Comparison of ENCODE assay signal across 8 cellular contexts in genomic region chr10:79072041-79072441, GRCh38. TPM values are rescaled to one million over a fixed set of nuclear protein-coding genes. Genes with fewer than 3 reads are reported as not detected.
DNase-seq lines count a peak whose midpoint lies in the region; ATAC-seq, FAIRE-seq and TF ChIP-seq lines count a peak whose summit lies in the region.

No MANE protein-coding gene starts in this region.

- H4K8ac ChIP-seq in H1 (ENCODE audit: extremely low read depth, insufficient read depth, low read length) = no peak overlapping the region

- FAIRE-seq in H1 (lab: Jason Lieb, UNC) = no peak

- POLR2A ChIA-PET in H1 (lab: Charles Lee; ENCODE audit: partially characterized antibody) = interaction anchor here (1.2 to 1.6 kb wide), 2 partner anchors 26 to 110 kb away, joined by 3 read pairs; no protein-coding TSS in a partner anchor

- H2BK120ac ChIP-seq in H1 (replicated peaks; ENCODE audit: low read depth, low read length) = no peak overlapping the region

- H3K23ac ChIP-seq in H1 (ENCODE audit: insufficient read length) = no peak overlapping the region

- peaks cover 25 to 36% of the 10 kb centered on the region in 2 experiments for H4K20me1 ChIP-seq in H1 (replicated peaks in 1 of 2; ENCODE audit: control insufficient read depth in 1 of 2, insufficient read depth in 2 of 2, low read length in 2 of 2)

- no peak overlapping the region for H4K5ac ChIP-seq in H1 (ENCODE audit: insufficient read length, low read depth, low read length)

- H3K23me2 ChIP-seq in H1 (ENCODE audit: low read depth, low read length) = peaks cover 29% of the 10 kb centered on the region

- peak overlapping the region; percentile 99 for H3K27ac ChIP-seq in left ventricle myocardium inferior (replicated peaks)
- H3K27ac ChIP-seq in H1 (ENCODE audit: low read depth, low read length) = no peak overlapping the region

- H3K4me1 ChIP-seq in left ventricle myocardium inferior (peaks cover 89% of the 10 kb centered on the region), H1 (replicated peaks in 1 of 4; ENCODE audit: control insufficient read depth in 3 of 4, insufficient read depth in 4 of 4, low read length in 3 of 4) (peaks cover 10 to 40% (median 23%) of the 10 kb centered on the region in 4 experiments)

- peak overlapping the region; percentile 90 to 94 for H3K4me2 ChIP-seq in H1 (ENCODE audit: insufficient read depth in 1 of 2, low read depth in 2 of 2, low read length in 2 of 2)

- peak overlapping the region; percentile 85 for H3K4me3 Mint-ChIP-seq in natural killer cell

- 30% methylated on average over 8 of the region's 8 CpGs; no CpG with 5 or more reads in 1 of the 2 experiments for WGBS in H1 (ENCODE audit: extremely low coverage in 1 of 2, insufficient coverage in 1 of 2, insufficient read length in 1 of 2, insufficient replicate concordance in 2 of 2, low coverage in 1 of 2, low lambda C conversion rate in 2 of 2, missing lambda C conversion rate in 1 of 2), 2 experiments

- H3K9me3 ChIP-seq in left ventricle myocardium inferior (replicated peaks) (no peaks in the 10 kb centered on the region), H1 (ENCODE audit: insufficient read depth in 2 of 2, low read depth in 1 of 2, low read length in 1 of 2) (no peaks in the 10 kb centered on the region)

- peaks cover 24 to 76% of the 10 kb centered on the region in 2 experiments for H3K79me2 ChIP-seq in H1 (ENCODE audit: control insufficient read depth in 1 of 2, insufficient read depth in 2 of 2, low read length in 2 of 2)

- DNase-seq in left ventricle myocardium inferior (no peak), left ventricle myocardium superior (no peak), H1 (ENCODE audit: low read depth in 1 of 2, low spot score in 2 of 2) (no peak), natural killer cell (no peak), RKO (ENCODE audit: low spot score) (no peak), SIG-M5 (lab: John Stamatoyannopoulos, UW) (no peak)

- H3K4me1 Mint-ChIP-seq in natural killer cell = peaks cover 19 to 73% of the 10 kb centered on the region in 2 donors

- no peak overlapping the region for H2BK5ac ChIP-seq in H1 (ENCODE audit: low read depth, low read length)

- TF ChIP-seq RAD21 in H1 (IDR thresholded peaks at IDR 0.05 in 1 of 2, conservative IDR thresholded peaks at IDR 0.05 in 1 of 2; ENCODE audit: low read depth in 2 of 2, low read length in 2 of 2) = no peak

- H2AFZ ChIP-seq in H1 (ENCODE audit: low read length) = no peak overlapping the region

- no peak overlapping the region for H3K27ac Mint-ChIP-seq in natural killer cell

- no peaks in the 10 kb centered on the region for H3K9me3 Mint-ChIP-seq in natural killer cell

- peak overlapping the region; percentile 88 for H2BK15ac ChIP-seq in H1 (ENCODE audit: low read length)

- no peaks in the 10 kb centered on the region for H3K27me3 Mint-ChIP-seq in natural killer cell (ENCODE audit: low read depth in 2 of 2)

- peak overlapping the region; percentile 94; the same call in 1 of the 2 replicates for H2BK12ac ChIP-seq in H1 (ENCODE audit: low read depth, low read length)

- no peak for TF ChIP-seq CTCF in left ventricle myocardium inferior (IDR thresholded peaks at IDR 0.05; ENCODE audit: borderline replicate concordance)
- no peak for TF ChIP-seq CTCF in H1 (IDR thresholded peaks at IDR 0.05; ENCODE audit: control extremely low read depth in 1 of 3, insufficient read depth in 1 of 3, low read depth in 1 of 3, low read length in 3 of 3)
- TF ChIP-seq CTCF in natural killer cell (IDR thresholded peaks at IDR 0.05) = no peak

- no peak for ATAC-seq in left ventricle myocardium superior
- no peak for ATAC-seq in natural killer cell
- no peak for ATAC-seq in GM19328 (IDR thresholded peaks at IDR 0.05; ENCODE audit: unreplicated experiment)
- ATAC-seq in GM18873 (IDR thresholded peaks at IDR 0.05; ENCODE audit: low FRiP score, unreplicated experiment) = no peak

- no peak for TF ChIP-seq EP300 in H1 (IDR thresholded peaks at IDR 0.05; ENCODE audit: borderline replicate concordance in 1 of 2, low read depth in 2 of 2, low read length in 2 of 2)

- no peak overlapping the region for H3K4ac ChIP-seq in H1 (replicated peaks; ENCODE audit: insufficient read length, low read depth, low read length)

- CTCF ChIA-PET in H1 (lab: Charles Lee; ENCODE audit: partially characterized antibody) = interaction anchor here (1.0 to 2.9 kb wide), 5 partner anchors 82 to 131 kb away, joined by 3 to 16 read pairs (median 4); no protein-coding TSS in a partner anchor

- no peaks in the 10 kb centered on the region for H3K36me3 Mint-ChIP-seq in natural killer cell

- H3K36me3 ChIP-seq in left ventricle myocardium inferior (no peaks in the 10 kb centered on the region), H1 (ENCODE audit: control insufficient read depth in 2 of 4, insufficient read depth in 4 of 4, low read length in 3 of 4) (no peaks in the 10 kb centered on the region)

- TF ChIP-seq POLR2A in H1 (IDR thresholded peaks at IDR 0.05; ENCODE audit: control extremely low read depth in 1 of 2, low read depth in 2 of 2, low read length in 2 of 2) = no peak

- H3K14ac ChIP-seq in H1 (ENCODE audit: insufficient read length) = peak overlapping the region; percentile 58

- no peak overlapping the region for H3K56ac ChIP-seq in H1 (replicated peaks; ENCODE audit: insufficient read length, low read depth, low read length)

- peak overlapping the region; percentile 89 for H3K4me3 ChIP-seq in left ventricle myocardium inferior
- peak overlapping the region in 2 of 4 experiments; percentile 10 to 96; a peak in 3 of 8 replicates for H3K4me3 ChIP-seq in H1 (ENCODE audit: extremely low read depth in 1 of 4, insufficient read depth in 2 of 4, low read depth in 3 of 4, low read length in 4 of 4)

- H3K9ac ChIP-seq in H1 (replicated peaks in 1 of 4; ENCODE audit: extremely low read depth in 1 of 4, low read depth in 3 of 4, low read length in 3 of 4) = no peak overlapping the region

- peak overlapping the region; percentile 79 for H3K18ac ChIP-seq in H1 (ENCODE audit: extremely low read depth, low read length)

- peaks cover 30% of the 10 kb centered on the region for H3K79me1 ChIP-seq in H1 (ENCODE audit: low read depth, low read length)

- H3K27me3 ChIP-seq in left ventricle myocardium inferior (ENCODE audit: low read depth) (no peaks in the 10 kb centered on the region), H1 (replicated peaks in 1 of 4; ENCODE audit: control insufficient read depth in 3 of 4, extremely low read depth in 1 of 4, insufficient read depth in 3 of 4, low read length in 3 of 4) (peaks cover 0 to 9% (median 4%) of the 10 kb centered on the region in 4 experiments; a peak in 3 of 7 replicates)

- peak overlapping the region; percentile 68; the same call in 1 of the 2 replicates for H2AK5ac ChIP-seq in H1 (ENCODE audit: low read depth, low read length)

- H4K91ac ChIP-seq in H1 (replicated peaks; ENCODE audit: insufficient read length, low read length) = peak overlapping the region; percentile 22

- intact Hi-C loops in left ventricle myocardium inferior (cut with micrococcal nuclease) (loop anchor here (5.0 kb wide), 1 partner anchor 75 kb away; no protein-coding TSS in a partner anchor), left ventricle myocardium superior (cut with micrococcal nuclease) (loop anchor here (10.0 kb wide), 2 partner anchors 73 to 113 kb away; no protein-coding TSS in a partner anchor), natural killer cell (cut with micrococcal nuclease) (no loop called here)

- 0 out of 2 replicates have a peak overlapping the region, but pooled peaks have one; percentile 72 for H2BK20ac ChIP-seq in H1 (ENCODE audit: low read length)

TF ChIP-seq in H1, 55 proteins besides CTCF, POLR2A, EP300 and RAD21 (continues in another document):
- TF ChIP-seq ATF3 (IDR thresholded peaks at IDR 0.05; ENCODE audit: insufficient read depth, low read depth, low read length) (no peak), SIX5 (IDR thresholded peaks at IDR 0.05; ENCODE audit: low read depth, low read length) (no peak), SIN3A (conservative IDR thresholded peaks at IDR 0.05 in 1 of 2, IDR thresholded peaks at IDR 0.05 in 1 of 2; ENCODE audit: low read depth in 1 of 2, low read length in 2 of 2) (no peak), MAX (IDR thresholded peaks at IDR 0.05) (no peak)

RNA-seq across cellular contexts. Expression of gene ZMIZ1, which starts 3.3 kb away (rescaled TPM):
- 55.9 TPM for total RNA-seq in left ventricle myocardium inferior
- total RNA-seq in left ventricle myocardium superior = 49.5 TPM
- total RNA-seq in H1 (2021; fragmentation: NEBNext Ultra II Directional; extraction: Animal tissue kit (Norgen Biotek cat#: 25700)) = 28.0 and 29.7 TPM in 2 replicates
- polyA plus RNA-seq in H1 (2011; rRNA removed) = 8.1 and 17.1 TPM in 2 replicates
- polyA plus RNA-seq in H1 (2011; cell fraction: cytosol; rRNA removed) = 7.4 TPM
- 33.0 TPM for polyA plus RNA-seq in H1 (2011; cell fraction: nucleus; rRNA removed)
- polyA plus RNA-seq in H1 (2012, experiment 1 of 2) = 17.4 to 25.1 TPM (median 23.6 TPM) in 4 replicates
- polyA plus RNA-seq in H1 (2012, experiment 2 of 2) = 13.4 TPM
- polyA plus RNA-seq in H1 (2013, experiment 1 of 2) = 11.4 TPM
- 10.1 TPM for polyA plus RNA-seq in H1 (2013, experiment 2 of 2)
- polyA minus RNA-seq in H1 (2011; rRNA and poly(A)+ RNA removed) = 9.1 and 16.3 TPM in 2 replicates
- polyA minus RNA-seq in H1 (2011; cell fraction: cytosol; rRNA and poly(A)+ RNA removed) = 19.2 TPM
- polyA minus RNA-seq in H1 (2011; cell fraction: nucleus; rRNA and poly(A)+ RNA removed) = 24.4 TPM
- total RNA-seq in natural killer cell = 10 to 100 TPM; 36.5 to 51.5 (median 37.9) TPM
